In genomic region chr12:47963340-47964040, GRCh38 we compare ENCODE assay signal across 8 cellular contexts. TPM values are rescaled to one million over a fixed set of nuclear protein-coding genes. Genes with fewer than 3 reads are reported as not detected.
DNase-seq lines count a peak whose midpoint lies in the region; ATAC-seq and TF ChIP-seq lines count a peak whose summit lies in the region.

TMEM106C (plus strand) TSS chr12:47963596; CDS start chr12:47964237, 641 bp downstream.

- H3K4me2 ChIP-seq in GM23338: peak within 1 kb of the TSS; percentile 88

- H3K79me2 ChIP-seq in GM23338 (replicated peaks; ENCODE audit: insufficient read depth): no peaks in the 10 kb centered on the region

- H3K36me3 Mint-ChIP-seq in GM23338 (ENCODE audit: low read depth): peaks cover 27% of the 10 kb centered on the region
- H3K36me3 Mint-ChIP-seq in activated T-helper 17 cell treated with anti-CD3 and anti-CD28 coated beads, Interleukin-2, amount 50 U/mL, for 72 hours (ENCODE audit: low read depth): peaks cover 52% of the 10 kb centered on the region
- H3K36me3 Mint-ChIP-seq in natural killer cell: no peaks in the 10 kb centered on the region

- no peak within 1 kb of the TSS for H3K27ac ChIP-seq in GM23338 (ENCODE audit: low read depth)

- peak within 1 kb of the TSS; percentile 72 for H2AFZ ChIP-seq in GM23338

- H3F3A ChIP-seq in GM23338 (replicated peaks; ENCODE audit: low read depth): no peaks in the 10 kb centered on the region

- H3K4me3 Mint-ChIP-seq in GM23338 (peak within 1 kb of the TSS; percentile 96), natural killer cell (peak within 1 kb of the TSS; percentile 98)
- H3K4me3 Mint-ChIP-seq in activated T-helper 17 cell treated with anti-CD3 and anti-CD28 coated beads, Interleukin-2, amount 50 U/mL, for 72 hours: peak within 1 kb of the TSS; percentile 99

- H3K9me3 Mint-ChIP-seq in GM23338 (peaks cover 28% of the 10 kb centered on the region), natural killer cell (no peaks in the 10 kb centered on the region)
- H3K9me3 Mint-ChIP-seq in activated T-helper 17 cell treated with anti-CD3 and anti-CD28 coated beads, Interleukin-2, amount 50 U/mL, for 72 hours: no peaks in the 10 kb centered on the region

- H3K36me3 ChIP-seq in GM23338 (ENCODE audit: insufficient read depth): 0 out of 2 replicates have a peak, but pooled peaks cover 2% of the 10 kb centered on the region

- H3K27me3 Mint-ChIP-seq in GM23338 (ENCODE audit: insufficient read depth, low read depth, poor library complexity): peaks cover 34% of the 10 kb centered on the region
- peaks cover 2% of the 10 kb centered on the region for H3K27me3 Mint-ChIP-seq in activated T-helper 17 cell treated with anti-CD3 and anti-CD28 coated beads, Interleukin-2, amount 50 U/mL, for 72 hours
- peaks cover 0 to 12% of the 10 kb centered on the region in 2 donors for H3K27me3 Mint-ChIP-seq in natural killer cell (ENCODE audit: low read depth in 2 of 2)

- H3K9me2 ChIP-seq in GM23338 (ENCODE audit: insufficient read depth): peaks cover 4% of the 10 kb centered on the region; the same call in 1 of the 2 replicates

- DNase-seq in ELF-1 (ENCODE audit: low read depth, low spot score) (peak; percentile 99), GM23338 (ENCODE audit: low spot score) (peak; percentile 95), LHCN-M2 (ENCODE audit: low read depth) (peak; percentile 84), RPMI7951 (ENCODE audit: low read depth) (peak; percentile 79), fibroblast of peridontal ligament (ENCODE audit: extremely low read depth) (peak; percentile 87), natural killer cell (peak; percentile 90)
- peak; percentile 87 for DNase-seq in stimulated activated naive CD4-positive, alpha-beta T cell treated with Interleukin-2 at 50 U/mL for 16 hours (lab: John Stamatoyannopoulos, UW)

- H3K4me1 ChIP-seq in GM23338 (ENCODE audit: insufficient read depth): peaks cover 26% of the 10 kb centered on the region

- peak; percentile 97 for ATAC-seq in GM23338
- ATAC-seq in activated T-helper 17 cell treated with anti-CD3 and anti-CD28 coated beads, Interleukin-2, amount 50 U/mL, for 72 hours (replicated peaks): peak; percentile 95
- ATAC-seq in natural killer cell: peak; percentile 98 to 99 (median 99)

- peak within 1 kb of the TSS; percentile 75 for H3K4me3 ChIP-seq in GM23338

- intact Hi-C loops in natural killer cell (cut with micrococcal nuclease): loop anchor here (1.0 to 5.0 kb wide), 2 partner anchors 58 to 246 kb away; no protein-coding TSS in a partner anchor

- peaks cover 3% of the 10 kb centered on the region; the same call in 1 of the 2 replicates for H4K20me1 ChIP-seq in GM23338 (replicated peaks; ENCODE audit: insufficient read depth)

- H3K4me1 Mint-ChIP-seq in GM23338 (peaks cover 34% of the 10 kb centered on the region), natural killer cell (peaks cover 23 to 41% of the 10 kb centered on the region in 2 donors)
- H3K4me1 Mint-ChIP-seq in activated T-helper 17 cell treated with anti-CD3 and anti-CD28 coated beads, Interleukin-2, amount 50 U/mL, for 72 hours: peaks cover 35% of the 10 kb centered on the region

- H3K27ac Mint-ChIP-seq in GM23338 (no peak within 1 kb of the TSS), natural killer cell (peak within 1 kb of the TSS; percentile 83 to 98)
- H3K27ac Mint-ChIP-seq in activated T-helper 17 cell treated with anti-CD3 and anti-CD28 coated beads, Interleukin-2, amount 50 U/mL, for 72 hours: peak within 1 kb of the TSS; percentile 96

- peaks cover 28% of the 10 kb centered on the region for H3K27me3 ChIP-seq in GM23338 (ENCODE audit: insufficient read depth)

- TF ChIP-seq CTCF in GM23338 (conservative IDR thresholded peaks at IDR 0.05; ENCODE audit: low read depth in 2 of 2): peak; percentile 78 to 96
- TF ChIP-seq CTCF in natural killer cell (IDR thresholded peaks at IDR 0.05): peak; percentile 94

TF ChIP-seq in GM23338, 12 proteins besides CTCF, POLR2A, EP300 and RAD21:
- TF ChIP-seq JUNB (IDR thresholded peaks at IDR 0.05; ENCODE audit: unreplicated experiment) (no peak), ZNF462 (CRISPR knock-in tag; IDR thresholded peaks at IDR 0.05) (no peak), POLR2AphosphoS5 (IDR thresholded peaks at IDR 0.05; ENCODE audit: low read depth) (peak; percentile 61), CREB1 (CRISPR knock-in tag; IDR thresholded peaks at IDR 0.05; ENCODE audit: low read depth) (no peak)

RNA-seq across cellular contexts. Expression of gene TMEM106C, which starts in this region (rescaled TPM):
- 53.4 and 83.7 TPM in 2 replicates for total RNA-seq in GM23338 (2014; rRNA removed; shearing (Covaris generic))
- polyA plus RNA-seq in GM23338 (2016; fragmentation: Nextera tagmentation; extraction: Ambion mirVana): 37.3 and 43.5 TPM in 2 replicates
- 122 and 146 TPM in 2 replicates for total RNA-seq in LHCN-M2 (2014; rRNA removed)
- 106 TPM for polyA plus RNA-seq in LHCN-M2 (2012)
- 237 and 269 TPM in 2 replicates for total RNA-seq in RPMI7951 (2014; rRNA removed; shearing (Covaris generic))
- 100 to 1,000 TPM; 184 to 207 TPM for total RNA-seq in activated T-helper 17 cell treated with anti-CD3 and anti-CD28 coated beads, Interleukin-2, amount 50 U/mL, for 72 hours
- 10 to 100 TPM; 19.1 to 26.2 (median 22.5) TPM for total RNA-seq in natural killer cell
